ENCODE assay signal across 1 cellular context in genomic region chr14:74881425-74882102, GRCh38.
TF ChIP-seq lines count a peak whose summit lies in the region.

TSS of gene DLST (plus strand) at chr14:74881916. CDS start at chr14:74881954, 38 bp downstream.

TF ChIP-seq in HepG2, 621 proteins besides CTCF, POLR2A, EP300 and RAD21 (continued from another document and continues in another):
- TF ChIP-seq, protein P1, sequence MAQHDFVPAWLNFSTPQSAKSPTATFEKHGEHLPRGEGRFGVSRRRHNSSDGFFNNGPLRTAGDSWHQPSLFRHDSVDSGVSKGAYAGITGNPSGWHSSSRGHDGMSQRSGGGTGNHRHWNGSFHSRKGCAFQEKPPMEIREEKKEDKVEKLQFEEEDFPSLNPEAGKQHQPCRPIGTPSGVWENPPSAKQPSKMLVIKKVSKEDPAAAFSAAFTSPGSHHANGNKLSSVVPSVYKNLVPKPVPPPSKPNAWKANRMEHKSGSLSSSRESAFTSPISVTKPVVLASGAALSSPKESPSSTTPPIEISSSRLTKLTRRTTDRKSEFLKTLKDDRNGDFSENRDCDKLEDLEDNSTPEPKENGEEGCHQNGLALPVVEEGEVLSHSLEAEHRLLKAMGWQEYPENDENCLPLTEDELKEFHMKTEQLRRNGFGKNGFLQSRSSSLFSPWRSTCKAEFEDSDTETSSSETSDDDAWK (CRISPR knock-in tag; IDR thresholded peaks at IDR 0.05) = no peak
- peak; percentile 81 for TF ChIP-seq ZMYM4 (CRISPR knock-in tag; IDR thresholded peaks at IDR 0.05)
- TF ChIP-seq RBM39 (IDR thresholded peaks at IDR 0.05; ENCODE audit: low read depth, low read length, poor library complexity, severe bottlenecking) = peak; percentile 55
- TF ChIP-seq SNAPC4 (CRISPR knock-in tag; IDR thresholded peaks at IDR 0.05) = no peak
- peak; percentile 94 for TF ChIP-seq ASH2L (IDR thresholded peaks at IDR 0.05; ENCODE audit: insufficient read length, low read depth, low read length)
- TF ChIP-seq ZNF441 (CRISPR knock-in tag; IDR thresholded peaks at IDR 0.05; ENCODE audit: borderline replicate concordance) = no peak
- TF ChIP-seq ZNF576 (CRISPR knock-in tag; IDR thresholded peaks at IDR 0.05) = no peak
- TF ChIP-seq, protein P2, sequence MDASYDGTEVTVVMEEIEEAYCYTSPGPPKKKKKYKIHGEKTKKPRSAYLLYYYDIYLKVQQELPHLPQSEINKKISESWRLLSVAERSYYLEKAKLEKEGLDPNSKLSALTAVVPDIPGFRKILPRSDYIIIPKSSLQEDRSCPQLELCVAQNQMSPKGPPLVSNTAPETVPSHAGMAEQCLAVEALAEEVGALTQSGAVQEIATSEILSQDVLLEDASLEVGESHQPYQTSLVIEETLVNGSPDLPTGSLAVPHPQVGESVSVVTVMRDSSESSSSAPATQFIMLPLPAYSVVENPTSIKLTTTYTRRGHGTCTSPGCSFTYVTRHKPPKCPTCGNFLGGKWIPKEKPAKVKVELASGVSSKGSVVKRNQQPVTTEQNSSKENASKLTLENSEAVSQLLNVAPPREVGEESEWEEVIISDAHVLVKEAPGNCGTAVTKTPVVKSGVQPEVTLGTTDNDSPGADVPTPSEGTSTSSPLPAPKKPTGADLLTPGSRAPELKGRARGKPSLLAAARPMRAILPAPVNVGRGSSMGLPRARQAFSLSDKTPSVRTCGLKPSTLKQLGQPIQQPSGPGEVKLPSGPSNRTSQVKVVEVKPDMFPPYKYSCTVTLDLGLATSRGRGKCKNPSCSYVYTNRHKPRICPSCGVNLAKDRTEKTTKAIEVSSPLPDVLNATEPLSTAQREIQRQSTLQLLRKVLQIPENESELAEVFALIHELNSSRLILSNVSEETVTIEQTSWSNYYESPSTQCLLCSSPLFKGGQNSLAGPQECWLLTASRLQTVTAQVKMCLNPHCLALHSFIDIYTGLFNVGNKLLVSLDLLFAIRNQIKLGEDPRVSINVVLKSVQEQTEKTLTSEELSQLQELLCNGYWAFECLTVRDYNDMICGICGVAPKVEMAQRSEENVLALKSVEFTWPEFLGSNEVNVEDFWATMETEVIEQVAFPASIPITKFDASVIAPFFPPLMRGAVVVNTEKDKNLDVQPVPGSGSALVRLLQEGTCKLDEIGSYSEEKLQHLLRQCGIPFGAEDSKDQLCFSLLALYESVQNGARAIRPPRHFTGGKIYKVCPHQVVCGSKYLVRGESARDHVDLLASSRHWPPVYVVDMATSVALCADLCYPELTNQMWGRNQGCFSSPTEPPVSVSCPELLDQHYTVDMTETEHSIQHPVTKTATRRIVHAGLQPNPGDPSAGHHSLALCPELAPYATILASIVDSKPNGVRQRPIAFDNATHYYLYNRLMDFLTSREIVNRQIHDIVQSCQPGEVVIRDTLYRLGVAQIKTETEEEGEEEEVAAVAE (CRISPR knock-in tag; IDR thresholded peaks at IDR 0.05; ENCODE audit: borderline replicate concordance) = peak; percentile 15; the same call in 1 of the 2 replicates
- peak; percentile 57; the same call in 1 of the 2 replicates for TF ChIP-seq NCOA2 (CRISPR knock-in tag; IDR thresholded peaks at IDR 0.05)
- TF ChIP-seq, protein P3, sequence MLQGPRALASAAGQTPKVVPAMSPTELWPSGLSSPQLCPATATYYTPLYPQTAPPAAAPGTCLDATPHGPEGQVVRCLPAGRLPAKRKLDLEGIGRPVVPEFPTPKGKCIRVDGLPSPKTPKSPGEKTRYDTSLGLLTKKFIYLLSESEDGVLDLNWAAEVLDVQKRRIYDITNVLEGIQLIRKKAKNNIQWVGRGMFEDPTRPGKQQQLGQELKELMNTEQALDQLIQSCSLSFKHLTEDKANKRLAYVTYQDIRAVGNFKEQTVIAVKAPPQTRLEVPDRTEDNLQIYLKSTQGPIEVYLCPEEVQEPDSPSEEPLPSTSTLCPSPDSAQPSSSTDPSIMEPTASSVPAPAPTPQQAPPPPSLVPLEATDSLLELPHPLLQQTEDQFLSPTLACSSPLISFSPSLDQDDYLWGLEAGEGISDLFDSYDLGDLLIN (CRISPR knock-in tag; IDR thresholded peaks at IDR 0.05; ENCODE audit: borderline replicate concordance) = no peak
- no peak for TF ChIP-seq KAT2B (IDR thresholded peaks at IDR 0.05; ENCODE audit: borderline replicate concordance, low read depth, low read length)
- TF ChIP-seq ZNF10 (CRISPR knock-in tag; IDR thresholded peaks at IDR 0.05; ENCODE audit: borderline replicate concordance, low read depth) = no peak
- TF ChIP-seq, protein P4, sequence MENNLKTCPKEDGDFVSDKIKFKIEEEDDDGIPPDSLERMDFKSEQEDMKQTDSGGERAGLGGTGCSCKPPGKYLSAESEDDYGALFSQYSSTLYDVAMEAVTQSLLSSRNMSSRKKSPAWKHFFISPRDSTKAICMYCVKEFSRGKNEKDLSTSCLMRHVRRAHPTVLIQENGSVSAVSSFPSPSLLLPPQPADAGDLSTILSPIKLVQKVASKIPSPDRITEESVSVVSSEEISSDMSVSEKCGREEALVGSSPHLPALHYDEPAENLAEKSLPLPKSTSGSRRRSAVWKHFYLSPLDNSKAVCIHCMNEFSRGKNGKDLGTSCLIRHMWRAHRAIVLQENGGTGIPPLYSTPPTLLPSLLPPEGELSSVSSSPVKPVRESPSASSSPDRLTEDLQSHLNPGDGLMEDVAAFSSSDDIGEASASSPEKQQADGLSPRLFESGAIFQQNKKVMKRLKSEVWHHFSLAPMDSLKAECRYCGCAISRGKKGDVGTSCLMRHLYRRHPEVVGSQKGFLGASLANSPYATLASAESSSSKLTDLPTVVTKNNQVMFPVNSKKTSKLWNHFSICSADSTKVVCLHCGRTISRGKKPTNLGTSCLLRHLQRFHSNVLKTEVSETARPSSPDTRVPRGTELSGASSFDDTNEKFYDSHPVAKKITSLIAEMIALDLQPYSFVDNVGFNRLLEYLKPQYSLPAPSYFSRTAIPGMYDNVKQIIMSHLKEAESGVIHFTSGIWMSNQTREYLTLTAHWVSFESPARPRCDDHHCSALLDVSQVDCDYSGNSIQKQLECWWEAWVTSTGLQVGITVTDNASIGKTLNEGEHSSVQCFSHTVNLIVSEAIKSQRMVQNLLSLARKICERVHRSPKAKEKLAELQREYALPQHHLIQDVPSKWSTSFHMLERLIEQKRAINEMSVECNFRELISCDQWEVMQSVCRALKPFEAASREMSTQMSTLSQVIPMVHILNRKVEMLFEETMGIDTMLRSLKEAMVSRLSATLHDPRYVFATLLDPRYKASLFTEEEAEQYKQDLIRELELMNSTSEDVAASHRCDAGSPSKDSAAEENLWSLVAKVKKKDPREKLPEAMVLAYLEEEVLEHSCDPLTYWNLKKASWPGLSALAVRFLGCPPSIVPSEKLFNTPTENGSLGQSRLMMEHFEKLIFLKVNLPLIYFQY (CRISPR knock-in tag; IDR thresholded peaks at IDR 0.05; ENCODE audit: borderline replicate concordance) = no peak
- TF ChIP-seq, protein P5, sequence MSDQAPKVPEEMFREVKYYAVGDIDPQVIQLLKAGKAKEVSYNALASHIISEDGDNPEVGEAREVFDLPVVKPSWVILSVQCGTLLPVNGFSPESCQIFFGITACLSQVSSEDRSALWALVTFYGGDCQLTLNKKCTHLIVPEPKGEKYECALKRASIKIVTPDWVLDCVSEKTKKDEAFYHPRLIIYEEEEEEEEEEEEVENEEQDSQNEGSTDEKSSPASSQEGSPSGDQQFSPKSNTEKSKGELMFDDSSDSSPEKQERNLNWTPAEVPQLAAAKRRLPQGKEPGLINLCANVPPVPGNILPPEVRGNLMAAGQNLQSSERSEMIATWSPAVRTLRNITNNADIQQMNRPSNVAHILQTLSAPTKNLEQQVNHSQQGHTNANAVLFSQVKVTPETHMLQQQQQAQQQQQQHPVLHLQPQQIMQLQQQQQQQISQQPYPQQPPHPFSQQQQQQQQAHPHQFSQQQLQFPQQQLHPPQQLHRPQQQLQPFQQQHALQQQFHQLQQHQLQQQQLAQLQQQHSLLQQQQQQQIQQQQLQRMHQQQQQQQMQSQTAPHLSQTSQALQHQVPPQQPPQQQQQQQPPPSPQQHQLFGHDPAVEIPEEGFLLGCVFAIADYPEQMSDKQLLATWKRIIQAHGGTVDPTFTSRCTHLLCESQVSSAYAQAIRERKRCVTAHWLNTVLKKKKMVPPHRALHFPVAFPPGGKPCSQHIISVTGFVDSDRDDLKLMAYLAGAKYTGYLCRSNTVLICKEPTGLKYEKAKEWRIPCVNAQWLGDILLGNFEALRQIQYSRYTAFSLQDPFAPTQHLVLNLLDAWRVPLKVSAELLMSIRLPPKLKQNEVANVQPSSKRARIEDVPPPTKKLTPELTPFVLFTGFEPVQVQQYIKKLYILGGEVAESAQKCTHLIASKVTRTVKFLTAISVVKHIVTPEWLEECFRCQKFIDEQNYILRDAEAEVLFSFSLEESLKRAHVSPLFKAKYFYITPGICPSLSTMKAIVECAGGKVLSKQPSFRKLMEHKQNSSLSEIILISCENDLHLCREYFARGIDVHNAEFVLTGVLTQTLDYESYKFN (CRISPR knock-in tag; conservative IDR thresholded peaks at IDR 0.05) = 0 out of 2 replicates have a peak, but pooled peaks have one; percentile 21
- TF ChIP-seq, protein P6, sequence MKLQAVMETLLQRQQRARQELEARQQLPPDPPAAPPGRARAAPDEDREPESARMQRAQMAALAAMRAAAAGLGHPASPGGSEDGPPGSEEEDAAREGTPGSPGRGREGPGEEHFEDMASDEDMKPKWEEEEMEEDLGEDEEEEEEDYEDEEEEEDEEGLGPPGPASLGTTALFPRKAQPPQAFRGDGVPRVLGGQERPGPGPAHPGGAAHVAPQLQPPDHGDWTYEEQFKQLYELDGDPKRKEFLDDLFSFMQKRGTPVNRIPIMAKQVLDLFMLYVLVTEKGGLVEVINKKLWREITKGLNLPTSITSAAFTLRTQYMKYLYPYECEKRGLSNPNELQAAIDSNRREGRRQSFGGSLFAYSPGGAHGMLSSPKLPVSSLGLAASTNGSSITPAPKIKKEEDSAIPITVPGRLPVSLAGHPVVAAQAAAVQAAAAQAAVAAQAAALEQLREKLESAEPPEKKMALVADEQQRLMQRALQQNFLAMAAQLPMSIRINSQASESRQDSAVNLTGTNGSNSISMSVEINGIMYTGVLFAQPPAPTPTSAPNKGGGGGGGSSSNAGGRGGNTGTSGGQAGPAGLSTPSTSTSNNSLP (IDR thresholded peaks at IDR 0.05; ENCODE audit: low read depth, low read length) = no peak
- TF ChIP-seq ZNF747 (CRISPR knock-in tag; IDR thresholded peaks at IDR 0.05; ENCODE audit: borderline replicate concordance) = peak; percentile 59; the same call in 1 of the 2 replicates
- TF ChIP-seq, protein P7, sequence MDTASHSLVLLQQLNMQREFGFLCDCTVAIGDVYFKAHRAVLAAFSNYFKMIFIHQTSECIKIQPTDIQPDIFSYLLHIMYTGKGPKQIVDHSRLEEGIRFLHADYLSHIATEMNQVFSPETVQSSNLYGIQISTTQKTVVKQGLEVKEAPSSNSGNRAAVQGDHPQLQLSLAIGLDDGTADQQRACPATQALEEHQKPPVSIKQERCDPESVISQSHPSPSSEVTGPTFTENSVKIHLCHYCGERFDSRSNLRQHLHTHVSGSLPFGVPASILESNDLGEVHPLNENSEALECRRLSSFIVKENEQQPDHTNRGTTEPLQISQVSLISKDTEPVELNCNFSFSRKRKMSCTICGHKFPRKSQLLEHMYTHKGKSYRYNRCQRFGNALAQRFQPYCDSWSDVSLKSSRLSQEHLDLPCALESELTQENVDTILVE (CRISPR knock-in tag; IDR thresholded peaks at IDR 0.05) = peak; percentile 67; the same call in 1 of the 2 replicates
- peak; percentile 65; the same call in 1 of the 2 replicates for TF ChIP-seq YEATS4 (CRISPR knock-in tag; IDR thresholded peaks at IDR 0.05; ENCODE audit: borderline replicate concordance)
- peak; percentile 84 for TF ChIP-seq CBX1 (IDR thresholded peaks at IDR 0.05; ENCODE audit: low read depth)
- TF ChIP-seq ZNF83 (CRISPR knock-in tag; IDR thresholded peaks at IDR 0.05; ENCODE audit: borderline replicate concordance) = 0 out of 2 replicates have a peak, but pooled peaks have one; percentile 33
